In genomic region chr9:3874472-3875370, GRCh38 we compare ENCODE assay signal across 19 cellular contexts.
DNase-seq lines count a peak whose midpoint lies in the region; ATAC-seq, FAIRE-seq and TF ChIP-seq lines count a peak whose summit lies in the region.
"Had no signal": no experiment of that assay in that cellular context is flagged by ENCODE, and none has a peak within 500 bp of the region (broad histone marks: within the 10 kb centered on the region; RNA-seq: fewer than 3 reads in every experiment).

No MANE protein-coding gene starts in this region.

- H3K27me3 Mint-ChIP-seq in H9 (ENCODE audit: low read depth), result no peaks in the 10 kb centered on the region
- H3K27me3 Mint-ChIP-seq: activated CD4-positive, alpha-beta T cell treated with anti-CD3 and anti-CD28 coated beads, Interleukin-2, amount 10 ng/mL, durations not matched to agents 7 days and 5 days had no signal

- POLR2A ChIA-PET in AG04450 (lab: Yijun Ruan, JAX), result interaction anchor here (1.0 to 1.6 kb wide), 3 partner anchors 12 to 20 kb away, joined by 3 to 9 read pairs (median 3); no protein-coding TSS in a partner anchor
- POLR2A ChIA-PET in SK-N-SH (lab: Yijun Ruan, JAX), result no interaction called here

- H2AK5ac ChIP-seq in H9 (ENCODE audit: insufficient read length, low read length), result no peak overlapping the region

- H3K9me2 ChIP-seq in SK-N-SH, result no peaks in the 10 kb centered on the region

- H2BK12ac ChIP-seq in H9 (ENCODE audit: insufficient read length, low read depth, low read length), result no peak overlapping the region

- H3K4me1 ChIP-seq in H9 (ENCODE audit: insufficient read depth, low read length), result peaks cover 3% of the 10 kb centered on the region; the same call in 1 of the 2 replicates
- H3K4me1 ChIP-seq in SK-N-SH (ENCODE audit: control insufficient read depth in 1 of 2, insufficient read depth in 2 of 2, low read depth in 1 of 2, low read length in 1 of 2), result peaks cover 8 to 19% of the 10 kb centered on the region in 2 experiments; a peak in 3 of 4 replicates

- H3K9ac ChIP-seq in H9 (ENCODE audit: extremely low read depth, insufficient read length, low read length) (no peak overlapping the region), SK-N-SH (peak overlapping the region; percentile 39; the same call in 1 of the 2 replicates)

- H3K4me3 ChIP-seq in AG04450 (ENCODE audit: low read depth, low read length) (no peak overlapping the region), SK-N-SH (ENCODE audit: low read depth in 2 of 2, low read length in 1 of 2) (no peak overlapping the region)
- H3K4me3 ChIP-seq: GM12878, lung, tibial artery had no signal

- H3K18ac ChIP-seq in H9 (ENCODE audit: insufficient read length, low read depth, low read length), result no peak overlapping the region

- no peak for ATAC-seq in GM18502 (IDR thresholded peaks at IDR 0.05; ENCODE audit: poor library complexity, unreplicated experiment)
- ATAC-seq: GM12878 had no signal

- no peak overlapping the region for H3T11ph ChIP-seq in H9 (ENCODE audit: low read length)

- DNase-seq in AG04450 (ENCODE audit: low read depth, low spot score) (no peak), H9 (no peak), SK-N-SH (no peak), KG1 (lab: John Stamatoyannopoulos, UW) (no peak), DMS79 treated with DMSO at 0.1 percent for 48 hours (lab: John Stamatoyannopoulos, UW) (no peak)
- DNase-seq in activated CD4-positive, alpha-beta T cell treated with anti-CD3 and anti-CD28 coated beads for 48 hours, result no peak
- DNase-seq: activated CD4-positive, alpha-beta T cell treated with anti-CD3 and anti-CD28 coated beads, Interleukin-2, amount 10 ng/mL, durations not matched to agents 7 days and 5 days; activated naive CD4-positive, alpha-beta T cell treated with anti-CD3 and anti-CD28 coated beads, Interleukin-2, amount 50 U/mL, for 16 hours; AML-193; NCI-H1417 treated with DMSO at 0.1 percent for 48 hours; NCI-H2227 treated with DMSO at 0.1 percent for 48 hours; NK-92 treated with Interleukin-12 subunit alpha and Interleukin-12 subunit beta, amount 100 ng/mL, for 24 hours; stimulated activated CD4-positive, alpha-beta T cell treated with anti-CD3 and anti-CD28 coated beads, Interleukin-12 subunit alpha, Interleukin-12 subunit beta, amount 100 ng/mL, for 4 hours; tibial artery had no signal

- peaks cover 21 to 23% of the 10 kb centered on the region in 2 experiments for H3K9me3 Mint-ChIP-seq in H9

- CTCF ChIA-PET in AG04450 (lab: Charles Lee), result no interaction called here
- CTCF ChIA-PET in SK-N-SH (lab: Yijun Ruan, JAX), result no interaction called here

- no peak for TF ChIP-seq RAD21 in SK-N-SH (IDR thresholded peaks at IDR 0.05; ENCODE audit: low read length)

- H3K4ac ChIP-seq in H9 (ENCODE audit: low read depth, low read length), result no peak overlapping the region

- WGBS in H9 (ENCODE audit: extremely low coverage, insufficient read length, low lambda C conversion rate), result no CpG with 5 or more reads among the region's 6 CpGs
- WGBS in SK-N-SH (ENCODE audit: low lambda C conversion rate), result 67% methylated on average over 6 of the region's 6 CpGs

- H3K36me3 ChIP-seq in SK-N-SH (replicated peaks in 1 of 2; ENCODE audit: control insufficient read depth in 1 of 2, insufficient read depth in 2 of 2, low read length in 1 of 2), result peaks cover 0 to 8% of the 10 kb centered on the region in 2 experiments

- TF ChIP-seq CTCF in AG04450 (IDR thresholded peaks at IDR 0.05; ENCODE audit: low read depth, low read length) (no peak), H9 (conservative IDR thresholded peaks at IDR 0.05) (no peak), SK-N-SH (IDR thresholded peaks at IDR 0.05) (no peak)

- H4K20me1 ChIP-seq in H9 (ENCODE audit: control insufficient read depth, insufficient read depth, insufficient read length) (no peaks in the 10 kb centered on the region), SK-N-SH (ENCODE audit: insufficient read depth) (no peaks in the 10 kb centered on the region)

- peaks cover 36% of the 10 kb centered on the region for H3F3A ChIP-seq in SK-N-SH (replicated peaks; ENCODE audit: insufficient read depth)

- no peak overlapping the region for H4K91ac ChIP-seq in H9 (ENCODE audit: insufficient read length, low read depth, low read length)

- FAIRE-seq in islet of Langerhans (lab: Jason Lieb, UNC), result peak; percentile 55
- FAIRE-seq: GM12878 had no signal

- no peak for TF ChIP-seq EP300 in SK-N-SH (IDR thresholded peaks at IDR 0.05; ENCODE audit: borderline replicate concordance in 1 of 2, low read depth in 1 of 2, low read length in 1 of 2)

- peaks cover 27 to 28% of the 10 kb centered on the region in 2 experiments for H3K4me1 Mint-ChIP-seq in H9
- H3K4me1 Mint-ChIP-seq: activated CD4-positive, alpha-beta T cell treated with anti-CD3 and anti-CD28 coated beads, Interleukin-2, amount 10 ng/mL, durations not matched to agents 7 days and 5 days had no signal

- H3K79me2 ChIP-seq in H9 (ENCODE audit: insufficient read depth, low read length) (no peaks in the 10 kb centered on the region), SK-N-SH (ENCODE audit: insufficient read depth) (peaks cover 13% of the 10 kb centered on the region)

- no peaks in the 10 kb centered on the region for H3K79me1 ChIP-seq in H9 (ENCODE audit: insufficient read depth, low read depth, low read length, poor library complexity, severe bottlenecking)

- H3K23me2 ChIP-seq in H9 (ENCODE audit: insufficient read length, low read depth, low read length, poor library complexity, severe bottlenecking), result no peaks in the 10 kb centered on the region

- H3K23ac ChIP-seq in H9 (ENCODE audit: insufficient read length, low read depth, low read length), result no peak overlapping the region

- no peaks in the 10 kb centered on the region for H3K27me3 ChIP-seq in AG04450 (ENCODE audit: control insufficient read depth, insufficient read depth, low read length)
- H3K27me3 ChIP-seq in H9 (ENCODE audit: insufficient read depth, low read length), result no peaks in the 10 kb centered on the region
- H3K27me3 ChIP-seq in SK-N-SH (ENCODE audit: insufficient read depth), result no peaks in the 10 kb centered on the region
- H3K27me3 ChIP-seq: tibial artery had no signal

- H4K5ac ChIP-seq in H9 (ENCODE audit: insufficient read length, low read depth, low read length), result no peak overlapping the region

- H3K36me3 Mint-ChIP-seq in H9 (ENCODE audit: insufficient read depth in 1 of 3, low read depth in 3 of 3), result peaks cover 10 to 34% (median 19%) of the 10 kb centered on the region in 3 experiments

- no peak overlapping the region for H3K14ac ChIP-seq in H9 (ENCODE audit: insufficient read depth, low read length)

- no peak overlapping the region for H2BK120ac ChIP-seq in H9 (ENCODE audit: low read depth, low read length, poor library complexity, severe bottlenecking)

- no peak overlapping the region for H3K4me3 Mint-ChIP-seq in H9
- H3K4me3 Mint-ChIP-seq: activated CD4-positive, alpha-beta T cell treated with anti-CD3 and anti-CD28 coated beads, Interleukin-2, amount 10 ng/mL, durations not matched to agents 7 days and 5 days; nephron had no signal

- no peak overlapping the region for H2BK15ac ChIP-seq in H9 (ENCODE audit: low read depth, low read length)

- H2BK5ac ChIP-seq in H9 (ENCODE audit: insufficient read length, low read length), result no peak overlapping the region

- peak overlapping the region in 1 of 3 experiments; percentile 45; a peak in 4 of 7 replicates for H3K27ac Mint-ChIP-seq in H9
- H3K27ac Mint-ChIP-seq: activated CD4-positive, alpha-beta T cell treated with anti-CD3 and anti-CD28 coated beads, Interleukin-2, amount 10 ng/mL, durations not matched to agents 7 days and 5 days; nephron had no signal

- H3K27ac ChIP-seq in AG04450 (ENCODE audit: low read depth, low read length), result peak overlapping the region; percentile 47
- H3K27ac ChIP-seq in H9 (ENCODE audit: insufficient read length, low read depth, low read length), result no peak overlapping the region
- peak overlapping the region; percentile 62 to 94; a peak in 3 of 4 replicates for H3K27ac ChIP-seq in SK-N-SH (ENCODE audit: low read depth in 2 of 2, low read length in 1 of 2)
- H3K27ac ChIP-seq: tibial artery had no signal

- H3K56ac ChIP-seq in H9 (ENCODE audit: insufficient read length, low read depth, low read length), result no peak overlapping the region

- no peak overlapping the region for H4K8ac ChIP-seq in H9 (replicated peaks; ENCODE audit: insufficient read length, low read depth, low read length)

- H3K9me3 ChIP-seq in AG04450 (ENCODE audit: control insufficient read depth, insufficient read depth, low read length) (peaks cover 3% of the 10 kb centered on the region; the same call in 1 of the 2 replicates), H9 (ENCODE audit: control insufficient read depth, low read depth, low read length) (no peaks in the 10 kb centered on the region), SK-N-SH (no peaks in the 10 kb centered on the region)
- H3K9me3 ChIP-seq: tibial artery had no signal

- peak overlapping the region; percentile 29 for H2BK20ac ChIP-seq in H9 (ENCODE audit: low read depth, low read length, poor library complexity, severe bottlenecking)

- H3K4me2 ChIP-seq in H9 (ENCODE audit: insufficient read depth, insufficient read length, low read length) (no peak overlapping the region), SK-N-SH (peak overlapping the region; percentile 17; the same call in 1 of the 2 replicates)

- H2AFZ ChIP-seq in H9 (ENCODE audit: low read length), result no peak overlapping the region
- no peak overlapping the region for H2AFZ ChIP-seq in SK-N-SH (ENCODE audit: low read depth)

TF ChIP-seq in SK-N-SH, 30 proteins besides CTCF, POLR2A, EP300 and RAD21:
- TF ChIP-seq FOXM1 (IDR thresholded peaks at IDR 0.05; ENCODE audit: low read depth) (0 out of 2 replicates have a peak, but pooled peaks have one; percentile 3), TAF1 (IDR thresholded peaks at IDR 0.05; ENCODE audit: borderline replicate concordance, low read depth, low read length) (no peak)
